In genomic region chr14:30058401-30058800, GRCh38 we compare ENCODE assay signal across 23 cellular contexts.
DNase-seq lines count a peak whose midpoint lies in the region; ATAC-seq, FAIRE-seq and TF ChIP-seq lines count a peak whose summit lies in the region.
"Had no signal": no experiment of that assay in that cellular context is flagged by ENCODE, and none has a peak within 500 bp of the region (broad histone marks: within the 10 kb centered on the region; RNA-seq: fewer than 3 reads in every experiment).

No MANE protein-coding gene starts in this region.

- TF ChIP-seq CTCF in IMR-90 (conservative IDR thresholded peaks at IDR 0.05; ENCODE audit: low read depth, low read length): no peak
- TF ChIP-seq CTCF in bronchial epithelial cell (IDR thresholded peaks at IDR 0.05; ENCODE audit: insufficient read depth, low read length, severe bottlenecking): no peak
- TF ChIP-seq CTCF in foreskin fibroblast (IDR thresholded peaks at IDR 0.05; ENCODE audit: low read depth, low read length): no peak

- no peak overlapping the region for H3K56ac ChIP-seq in IMR-90 (ENCODE audit: extremely low read depth, insufficient read depth, low read length)

- no peak overlapping the region for H3K4me3 Mint-ChIP-seq in natural killer cell treated with Interleukin-12 subunit alpha and Interleukin-12 subunit beta and Interleukin-15 and Interleukin-18, amount 100 ng/mL, for 72 hours
- H3K4me3 Mint-ChIP-seq: CD4-positive, alpha-beta T cell had no signal

- H3K27me3 Mint-ChIP-seq in natural killer cell treated with Interleukin-12 subunit alpha and Interleukin-12 subunit beta and Interleukin-15 and Interleukin-18, amount 100 ng/mL, for 72 hours: no peaks in the 10 kb centered on the region
- H3K27me3 Mint-ChIP-seq: CD4-positive, alpha-beta T cell had no signal

- CTCF ChIA-PET in IMR-90 (lab: Yijun Ruan, JAX): no interaction called here

- H3K4me1 Mint-ChIP-seq in natural killer cell treated with Interleukin-12 subunit alpha and Interleukin-12 subunit beta and Interleukin-15 and Interleukin-18, amount 100 ng/mL, for 72 hours (ENCODE audit: low read depth in 2 of 2): no peaks in the 10 kb centered on the region

- DNase-seq in IMR-90: peak; percentile 58
- DNase-seq in bronchial epithelial cell (ENCODE audit: low read depth): peak; percentile 27
- peak; percentile 16 to 34 for DNase-seq in foreskin fibroblast
- DNase-seq in SHP77 treated with DMSO at 0.1 percent for 48 hours (lab: John Stamatoyannopoulos, UW): no peak
- no peak for DNase-seq in NCI-H524 (lab: John Stamatoyannopoulos, UW)
- no peak for DNase-seq in NCI-H2227 treated with DMSO at 0.1 percent for 48 hours (lab: John Stamatoyannopoulos, UW)
- no peak for DNase-seq in natural killer cell treated with Interleukin-12 subunit alpha and Interleukin-12 subunit beta and Interleukin-15 and Interleukin-18, amount 100 ng/mL, for 72 hours (ENCODE audit: low spot score)
- DNase-seq: 8988T; CD4-positive, alpha-beta T cell; DMS153; EL; KBM-7; MV-4-11; NCI-H1417; NCI-H187; NCI-H2107; NCI-H345; NCI-H526; PC-9; SJCRH30 had no signal

- H3K79me2 ChIP-seq in ACC112 (ENCODE audit: control insufficient read depth, insufficient read depth, low read length, unreplicated experiment): no peaks in the 10 kb centered on the region

- H2AK5ac ChIP-seq in IMR-90 (ENCODE audit: low read depth, low read length): no peak overlapping the region

- peaks cover 28% of the 10 kb centered on the region for H3K9me3 Mint-ChIP-seq in natural killer cell treated with Interleukin-12 subunit alpha and Interleukin-12 subunit beta and Interleukin-15 and Interleukin-18, amount 100 ng/mL, for 72 hours

- no peak overlapping the region for H2BK120ac ChIP-seq in IMR-90 (ENCODE audit: low read depth, low read length)

- H4K20me1 ChIP-seq in IMR-90 (ENCODE audit: insufficient read depth, low read length): no peaks in the 10 kb centered on the region

- H2BK15ac ChIP-seq in IMR-90 (ENCODE audit: low read depth, low read length): no peak overlapping the region

- no peak overlapping the region for H3K23ac ChIP-seq in IMR-90 (ENCODE audit: low read depth, low read length)

- H3K9ac ChIP-seq in IMR-90 (ENCODE audit: low read depth, low read length): no peak overlapping the region

- intact Hi-C loops in IMR-90 (cut with micrococcal nuclease): no loop called here

- H2AK9ac ChIP-seq in IMR-90 (replicated peaks; ENCODE audit: low read depth, low read length, poor library complexity): no peak overlapping the region

- H3K27ac ChIP-seq in ACC112 (ENCODE audit: low read depth, low read length) (peak overlapping the region; percentile 19; the same call in 1 of the 2 replicates), IMR-90 (ENCODE audit: insufficient read depth, low read length) (no peak overlapping the region)
- H3K27ac ChIP-seq: PC-9, SJCRH30 had no signal

- no peak overlapping the region for H4K91ac ChIP-seq in IMR-90 (ENCODE audit: insufficient read depth, low read depth, low read length)

- in situ Hi-C loops in IMR-90 (cut with MboI; ENCODE audit: low sequenced_read_pairs): no loop called here

- H3K4me1 ChIP-seq in ACC112 (ENCODE audit: control insufficient read depth, insufficient read depth, low read length, unreplicated experiment) (peaks cover 13% of the 10 kb centered on the region), IMR-90 (ENCODE audit: control insufficient read depth, insufficient read depth, low read length) (no peaks in the 10 kb centered on the region)
- H3K4me1 ChIP-seq: SJCRH30 had no signal

- H3K4me2 ChIP-seq in IMR-90 (ENCODE audit: low read depth, low read length): no peak overlapping the region
- H3K4me2 ChIP-seq: PC-9 had no signal

- no peak overlapping the region for H2BK20ac ChIP-seq in IMR-90 (ENCODE audit: low read depth, low read length)

- H3K4me3 ChIP-seq in ACC112 (ENCODE audit: low read depth, low read length) (no peak overlapping the region), IMR-90 (ENCODE audit: insufficient read depth, low read depth, low read length) (no peak overlapping the region), bronchial epithelial cell (ENCODE audit: low read depth, low read length) (no peak overlapping the region), foreskin fibroblast (ENCODE audit: low read depth in 1 of 2, low read length in 2 of 2) (no peak overlapping the region)
- H3K4me3 ChIP-seq: PC-9, SJCRH30 had no signal

- H3K36me3 ChIP-seq in ACC112 (ENCODE audit: insufficient read depth, low read length) (no peaks in the 10 kb centered on the region), IMR-90 (ENCODE audit: control insufficient read depth, insufficient read depth, low read length) (no peaks in the 10 kb centered on the region), bronchial epithelial cell (ENCODE audit: control insufficient read depth, insufficient read depth, low read length) (no peaks in the 10 kb centered on the region)
- H3K36me3 ChIP-seq: SJCRH30 had no signal

- H3K27me3 ChIP-seq in ACC112 (ENCODE audit: insufficient read depth, low read length) (no peaks in the 10 kb centered on the region), IMR-90 (ENCODE audit: control insufficient read depth, insufficient read depth, low read length) (no peaks in the 10 kb centered on the region), bronchial epithelial cell (ENCODE audit: control insufficient read depth, insufficient read depth, low read length) (no peaks in the 10 kb centered on the region)
- H3K27me3 ChIP-seq: SJCRH30 had no signal

- no peak overlapping the region for H2BK5ac ChIP-seq in IMR-90 (ENCODE audit: low read depth, low read length, poor library complexity, severe bottlenecking)

- TF ChIP-seq POLR2A in IMR-90 (IDR thresholded peaks at IDR 0.05; ENCODE audit: low read depth, low read length): no peak

- no peaks in the 10 kb centered on the region for H3K79me1 ChIP-seq in IMR-90 (ENCODE audit: low read depth in 1 of 2, low read length in 2 of 2)

- H2AFZ ChIP-seq in ACC112 (ENCODE audit: low read length, unreplicated experiment) (no peak overlapping the region), IMR-90 (replicated peaks; ENCODE audit: low read length, poor library complexity) (no peak overlapping the region)
- H2AFZ ChIP-seq: PC-9 had no signal

- BruUV-seq in IMR-90 (replicated peaks; lab: Mats Ljungman, UMichigan): no TSS peak

- H3K9me1 ChIP-seq in IMR-90 (ENCODE audit: insufficient read depth, low read length): no peaks in the 10 kb centered on the region

- no peak overlapping the region for H3K27ac Mint-ChIP-seq in natural killer cell treated with Interleukin-12 subunit alpha and Interleukin-12 subunit beta and Interleukin-15 and Interleukin-18, amount 100 ng/mL, for 72 hours
- H3K27ac Mint-ChIP-seq: CD4-positive, alpha-beta T cell had no signal

- POLR2A ChIA-PET in IMR-90 (lab: Charles Lee; ENCODE audit: unreplicated experiment): no interaction called here

- no peak overlapping the region for H3K14ac ChIP-seq in IMR-90 (replicated peaks; ENCODE audit: low read depth, low read length)

- no peak overlapping the region for H3K4ac ChIP-seq in IMR-90 (ENCODE audit: low read depth, low read length)

- dilution Hi-C loops in IMR-90 (cut with HindIII; ENCODE audit: low sequenced_read_pairs, unreplicated experiment): no loop called here

- no peaks in the 10 kb centered on the region for H3K9me3 ChIP-seq in IMR-90 (ENCODE audit: control insufficient read depth, insufficient read depth, low read length)
- H3K9me3 ChIP-seq: SJCRH30 had no signal

- 86% methylated on average over 1 of the region's 1 CpG; no CpG with 5 or more reads in 1 of the 2 experiments for WGBS in IMR-90 (ENCODE audit: extremely low coverage in 2 of 2, insufficient read length in 1 of 2), 2 experiments

- H3K36me3 Mint-ChIP-seq in natural killer cell treated with Interleukin-12 subunit alpha and Interleukin-12 subunit beta and Interleukin-15 and Interleukin-18, amount 100 ng/mL, for 72 hours: peaks cover 4% of the 10 kb centered on the region

- no peak for FAIRE-seq in bronchial epithelial cell (lab: Jason Lieb, UNC)
- FAIRE-seq: GM12892, GM18507 had no signal

- peak; percentile 53; the same call in 1 of the 2 replicates for ATAC-seq in IMR-90 (ENCODE audit: low read depth)
- no peak for ATAC-seq in natural killer cell treated with Interleukin-12 subunit alpha and Interleukin-12 subunit beta and Interleukin-15 and Interleukin-18, amount 100 ng/mL, for 72 hours

- no peak overlapping the region for H3K18ac ChIP-seq in IMR-90 (ENCODE audit: low read depth, low read length)

- no peak for TF ChIP-seq RAD21 in IMR-90 (IDR thresholded peaks at IDR 0.05; ENCODE audit: low read length)

- no peak overlapping the region for H4K5ac ChIP-seq in IMR-90 (ENCODE audit: low read depth, low read length)

- H4K8ac ChIP-seq in IMR-90 (ENCODE audit: low read depth in 2 of 2, low read length in 2 of 2): no peak overlapping the region

TF ChIP-seq in IMR-90, 13 proteins besides CTCF, POLR2A, EP300 and RAD21 (continues in another document):
- TF ChIP-seq MAFK (IDR thresholded peaks at IDR 0.05; ENCODE audit: low read depth, low read length) (no peak), RFX5 (IDR thresholded peaks at IDR 0.05; ENCODE audit: low read depth, low read length) (no peak), NFE2L2 (IDR thresholded peaks at IDR 0.05; ENCODE audit: low read depth, low read length) (no peak), USF2 (IDR thresholded peaks at IDR 0.05; ENCODE audit: low read depth, low read length) (no peak), CHD1 (IDR thresholded peaks at IDR 0.05; ENCODE audit: low read depth, low read length) (no peak), MAZ (IDR thresholded peaks at IDR 0.05; ENCODE audit: borderline replicate concordance, low read depth, low read length) (no peak), MXI1 (IDR thresholded peaks at IDR 0.05; ENCODE audit: borderline replicate concordance, low read depth, low read length) (no peak), CEBPB (IDR thresholded peaks at IDR 0.05; ENCODE audit: low read depth, low read length) (no peak), RCOR1 (IDR thresholded peaks at IDR 0.05; ENCODE audit: insufficient replicate concordance, low read length) (no peak), ELK1 (IDR thresholded peaks at IDR 0.05; ENCODE audit: borderline replicate concordance, low read depth, low read length) (no peak)

Comparison
In these comparisons a context has a peak if more than half of its experiments do, and no peak if none do; other contexts are left out.
1. DNase-seq: peak in IMR-90 (single experiment), bronchial epithelial cell (single experiment) and foreskin fibroblast (2 of 2); none in SHP77 treated with DMSO at 0.1 percent for 48 hours (single experiment), NCI-H524 (0 of 2), NCI-H2227 treated with DMSO at 0.1 percent for 48 hours (single experiment) and natural killer cell treated with Interleukin-12 subunit alpha and Interleukin-12 subunit beta and Interleukin-15 and Interleukin-18, amount 100 ng/mL, for 72 hours (single experiment).